8 cellular contexts compared by ENCODE assay signal in genomic region chr9:127396253-127396807, GRCh38. TPM values are rescaled to one million over a fixed set of nuclear protein-coding genes. Genes with fewer than 3 reads are reported as not detected.
DNase-seq lines count a peak whose midpoint lies in the region; ATAC-seq and TF ChIP-seq lines count a peak whose summit lies in the region.

No MANE protein-coding gene starts in this region.

- H3K4me1 Mint-ChIP-seq in MCF 10A (ENCODE audit: insufficient read depth, unreplicated experiment) (peaks cover 4% of the 10 kb centered on the region), mesothelial cell of epicardium (peaks cover 40% of the 10 kb centered on the region)

- H3K27me3 Mint-ChIP-seq in MCF 10A (ENCODE audit: insufficient read depth, unreplicated experiment): no peaks in the 10 kb centered on the region
- H3K27me3 Mint-ChIP-seq in mesothelial cell of epicardium (ENCODE audit: low read depth): no peaks in the 10 kb centered on the region

- intact Hi-C loops in MCF 10A (cut with micrococcal nuclease): loop anchor here (2.0 kb wide), 2 partner anchors 182 to 456 kb away; no protein-coding TSS in a partner anchor

- ATAC-seq in HG02571 (IDR thresholded peaks at IDR 0.05; ENCODE audit: unreplicated experiment) (peak; percentile 7), GM18511 (IDR thresholded peaks at IDR 0.05; ENCODE audit: unreplicated experiment) (no peak)

- peak overlapping the region; percentile 43; the same call in 1 of the 2 replicates for H3K27ac ChIP-seq in 22Rv1

- H3K9me3 Mint-ChIP-seq in MCF 10A (ENCODE audit: unreplicated experiment) (no peaks in the 10 kb centered on the region), mesothelial cell of epicardium (no peaks in the 10 kb centered on the region)

- H3K4me3 Mint-ChIP-seq in MCF 10A (ENCODE audit: unreplicated experiment) (peak overlapping the region; percentile 74), mesothelial cell of epicardium (peak overlapping the region; percentile 77)

- peaks cover 10% of the 10 kb centered on the region for H3K36me3 Mint-ChIP-seq in MCF 10A (ENCODE audit: insufficient read depth, unreplicated experiment)
- peaks cover 2% of the 10 kb centered on the region for H3K36me3 Mint-ChIP-seq in mesothelial cell of epicardium

- POLR2A ChIA-PET in MCF 10A (lab: Yijun Ruan, JAX): interaction anchor here (0.6 to 2.8 kb wide), 19 partner anchors 8 to 396 kb away, joined by 3 to 35 read pairs (median 5); partner anchors contain the start of genes LRSAM1, RPL12 and ZNF79

- no peak overlapping the region for H3K27ac Mint-ChIP-seq in MCF 10A (ENCODE audit: low read depth, unreplicated experiment)
- peak overlapping the region; percentile 79 for H3K27ac Mint-ChIP-seq in mesothelial cell of epicardium

- no TSS peak for BruUV-seq in MCF 10A (replicated peaks; lab: Mats Ljungman, UMichigan)

- no peak for TF ChIP-seq CTCF in 22Rv1 (IDR thresholded peaks at IDR 0.05)
- TF ChIP-seq CTCF in MCF 10A (IDR thresholded peaks at IDR 0.05; ENCODE audit: unreplicated experiment): no peak
- no peak for TF ChIP-seq CTCF in mesothelial cell of epicardium (IDR thresholded peaks at IDR 0.05; ENCODE audit: unreplicated experiment)

- DNase-seq in MCF 10A (ENCODE audit: unreplicated experiment) (no peak), mesothelial cell of epicardium (ENCODE audit: low spot score in 2 of 2, unreplicated experiment in 2 of 2) (no peak), NAMALWA (ENCODE audit: low spot score) (no peak), NCI-H524 (lab: John Stamatoyannopoulos, UW) (no peak)
- DNase-seq in stimulated activated CD4-positive, alpha-beta T cell treated with anti-CD3 and anti-CD28 coated beads, Interleukin-2, amount 100 ng/mL, for 24 hours: no peak

- CTCF ChIA-PET in MCF 10A (lab: Yijun Ruan, JAX): interaction anchor here (0.5 to 1.6 kb wide), 14 partner anchors 8 to 321 kb away, joined by 3 to 10 read pairs (median 3); no protein-coding TSS in a partner anchor

RNA-seq across cellular contexts. Expression of gene SLC2A8, which starts 0.6 kb away (rescaled TPM):
- 13.7 and 14.0 TPM in 2 replicates for total RNA-seq in MCF 10A (2022)
- total RNA-seq in mesothelial cell of epicardium: 30.9 to 36.0 TPM (median 32.7 TPM) in 3 replicates

RNA-seq across cellular contexts. Expression of gene ZNF79, which starts 27.9 kb away (rescaled TPM):
- total RNA-seq in MCF 10A (2022) (7.9 and 9.3 TPM in 2 replicates), mesothelial cell of epicardium (11.0 to 12.1 TPM (median 11.6 TPM) in 3 replicates)

RNA-seq across cellular contexts. Expression of gene RPL12, which starts 54.9 kb away (rescaled TPM):
- 3,086 and 3,252 TPM in 2 replicates for total RNA-seq in MCF 10A (2022)
- total RNA-seq in mesothelial cell of epicardium: 1,125 to 1,180 TPM (median 1,165 TPM) in 3 replicates

RNA-seq across cellular contexts. Expression of gene LRSAM1, which starts 55.0 kb away (rescaled TPM):
- total RNA-seq in MCF 10A (2022) (23.5 and 26.2 TPM in 2 replicates), mesothelial cell of epicardium (27.1 to 28.0 TPM (median 27.4 TPM) in 3 replicates)
